Comparison of ENCODE assay signal across 8 cellular contexts in the genomic region with DNA sequence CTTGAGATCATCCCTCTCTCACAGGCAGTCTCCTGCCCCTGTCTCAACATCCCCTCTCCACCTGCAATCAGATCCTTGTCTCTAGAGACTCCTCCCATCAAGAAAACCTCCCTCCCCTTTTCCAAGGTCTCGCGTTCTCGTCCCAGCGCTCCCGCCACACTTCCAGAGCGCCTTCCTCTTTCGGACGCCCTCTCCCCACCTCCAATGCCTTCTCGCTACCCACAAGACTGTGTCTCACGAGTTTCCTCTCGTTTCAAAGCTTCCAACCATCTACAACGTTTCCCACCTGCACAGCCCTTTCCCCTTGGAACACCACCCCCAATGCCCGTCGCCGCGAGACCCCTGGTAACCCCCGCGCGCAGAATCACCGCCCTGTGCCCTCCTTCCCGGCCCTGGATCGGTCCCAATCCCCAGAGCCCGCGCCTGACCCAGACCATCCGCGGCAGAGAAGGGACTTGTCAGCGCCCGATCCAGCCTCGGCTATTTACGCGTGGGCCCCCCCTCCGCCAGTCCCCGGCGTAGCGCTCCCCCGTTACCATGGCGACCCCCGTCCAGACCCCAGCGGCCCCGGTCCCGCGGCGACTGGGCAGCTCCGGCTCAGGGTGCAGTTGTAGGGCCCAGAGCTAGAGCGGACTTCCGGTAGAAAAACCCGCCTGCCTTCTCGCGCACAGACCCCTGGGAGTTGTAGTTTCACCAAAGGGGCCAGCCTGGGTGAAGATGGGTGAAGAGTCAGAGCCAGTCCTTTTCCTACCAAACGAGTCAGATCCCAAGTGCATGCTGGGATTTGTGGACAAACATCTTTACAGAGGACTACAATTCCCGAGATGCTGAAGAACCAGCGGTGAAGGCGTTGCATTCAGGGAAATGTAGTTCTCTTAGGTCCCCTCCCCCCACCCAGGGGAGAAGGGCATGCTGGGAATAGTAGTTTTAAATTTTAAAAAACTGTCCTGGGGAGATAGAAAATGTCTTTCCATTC.
DNase-seq lines count a peak whose midpoint lies in the region; ATAC-seq and TF ChIP-seq lines count a peak whose summit lies in the region.

A gene (minus strand): TSS at position 619 of the 976 bp plus-strand sequence. CDS start 80 bp downstream, at position 539.

- no peak for TF ChIP-seq CTCF in AG09309 (IDR thresholded peaks at IDR 0.05; ENCODE audit: control insufficient read depth, insufficient read depth, low read depth, low read length, missing control alignments)

- ATAC-seq in GM19025 (IDR thresholded peaks at IDR 0.05; ENCODE audit: low read depth, unreplicated experiment) = peak; percentile 97
- peak; percentile 80 for ATAC-seq in HG03342 (IDR thresholded peaks at IDR 0.05; ENCODE audit: unreplicated experiment)
- ATAC-seq in central memory CD8-positive, alpha-beta T cell (replicated peaks; ENCODE audit: extremely low read depth, poor library complexity, severe bottlenecking) = peak; percentile 93

- peak within 1 kb of the TSS; percentile 88 for H3K27ac Mint-ChIP-seq in central memory CD8-positive, alpha-beta T cell (ENCODE audit: low read depth)

- H3K4me1 Mint-ChIP-seq in central memory CD8-positive, alpha-beta T cell = peaks cover 34% of the 10 kb centered on the region

- H3K36me3 Mint-ChIP-seq in central memory CD8-positive, alpha-beta T cell (ENCODE audit: insufficient read depth) = peaks cover 14% of the 10 kb centered on the region

- no peaks in the 10 kb centered on the region for H3K27me3 Mint-ChIP-seq in central memory CD8-positive, alpha-beta T cell

- DNase-seq in AG09309 (ENCODE audit: low read depth) (peak; percentile 97), NCI-H446 (lab: John Stamatoyannopoulos, UW) (peak; percentile 99), iris pigment epithelial cell (ENCODE audit: low read depth) (peak; percentile 99)
- peak; percentile 93 for DNase-seq in activated CD4-positive, CD25-positive, alpha-beta regulatory T cell treated with anti-CD3 and anti-CD28 coated beads, Interleukin-2, amount 50 U/mL, for 16 hours (ENCODE audit: low read depth, low spot score)
- peak; percentile 83 to 93 for DNase-seq in central memory CD8-positive, alpha-beta T cell (ENCODE audit: low spot score in 2 of 2)
- DNase-seq in stimulated activated CD4-positive, alpha-beta T cell treated with anti-CD3 and anti-CD28 coated beads, Interleukin-12 subunit alpha, Interleukin-12 subunit beta, amount 100 ng/mL, for 24 hours (ENCODE audit: low read depth in 2 of 2) = peak; percentile 86 to 88

- H3K4me3 Mint-ChIP-seq in central memory CD8-positive, alpha-beta T cell = peak within 1 kb of the TSS; percentile 89

- peak within 1 kb of the TSS; percentile 82 for H3K4me3 ChIP-seq in AG09309 (ENCODE audit: control insufficient read depth, low read depth, low read length)

- no peaks in the 10 kb centered on the region for H3K9me3 Mint-ChIP-seq in central memory CD8-positive, alpha-beta T cell

Comparison
In these comparisons a context has a peak if more than half of its experiments do, and no peak if none do; other contexts are left out.
1. Peak in every context shown above with its lines: DNase-seq, ATAC-seq and H3K4me3 ChIP-seq.